Comparison of ENCODE assay signal across 30 cellular contexts in genomic region chr11:104984818-104985217, GRCh38. TPM values are rescaled to one million over a fixed set of nuclear protein-coding genes. Genes with fewer than 3 reads are reported as not detected.
"Had no signal": no experiment of that assay in that cellular context is flagged by ENCODE, and none has a peak within 500 bp of the region (broad histone marks: within the 10 kb centered on the region; RNA-seq: fewer than 3 reads in every experiment).

No MANE protein-coding gene starts in this region.

- H3K36me3 ChIP-seq: colonic mucosa, esophagus squamous epithelium, gastroesophageal sphincter, heart left ventricle, left ventricle myocardium inferior, lower lobe of right lung had no signal

- H3K27ac ChIP-seq: colonic mucosa, epithelial cell of prostate, esophagus squamous epithelium, foreskin keratinocyte, gastroesophageal sphincter, heart left ventricle, hepatocyte, left ventricle myocardium inferior, lower lobe of right lung had no signal

- H3K4me3 ChIP-seq: colonic mucosa, esophagus squamous epithelium, gastroesophageal sphincter, heart left ventricle, hepatocyte, left ventricle myocardium inferior, lower lobe of right lung, mucosa of descending colon had no signal

- H3K9me3 ChIP-seq: colonic mucosa, mucosa of descending colon had no signal

- DNase-seq: colonic mucosa; cortex of kidney; effector CD8-positive, alpha-beta T cell; effector memory CD8-positive, alpha-beta T cell; endodermal cell; erythroblast; esophagus squamous epithelium; foreskin keratinocyte; heart left ventricle; hypothalamus; immature natural killer cell; islet precursor cell; kidney; kidney glomerular epithelial cell; left colon; left ventricle myocardium inferior; lower lobe of right lung; mesenchymal stem cell; mucosa of descending colon; naive B cell had no signal

- H3K27me3 ChIP-seq: colonic mucosa, esophagus squamous epithelium, foreskin keratinocyte, gastroesophageal sphincter, heart left ventricle, hepatocyte had no signal

- H3K4me1 ChIP-seq: colonic mucosa, esophagus squamous epithelium, foreskin keratinocyte, gastroesophageal sphincter, heart left ventricle, left ventricle myocardium inferior, lower lobe of right lung had no signal

RNA-seq across cellular contexts. Expression of gene CASP4, which starts 16.4 kb away (rescaled TPM):
- total RNA-seq: endodermal cell had no signal

RNA-seq across cellular contexts. Expression of gene CASP5, which starts 38.1 kb away (rescaled TPM):
- total RNA-seq: dermis microvascular lymphatic vessel endothelial cell, endodermal cell, esophagus mucosa, foreskin keratinocyte, frontal cortex, left lobe of liver, left ventricle myocardium inferior, lung microvascular endothelial cell, mesothelial cell of epicardium, myocyte had no signal
- polyA plus RNA-seq: foreskin keratinocyte, immature natural killer cell had no signal

RNA-seq across cellular contexts. Expression of gene CASP1, which starts 50.1 kb away (rescaled TPM):
- total RNA-seq: endodermal cell had no signal
